In the genomic region with DNA sequence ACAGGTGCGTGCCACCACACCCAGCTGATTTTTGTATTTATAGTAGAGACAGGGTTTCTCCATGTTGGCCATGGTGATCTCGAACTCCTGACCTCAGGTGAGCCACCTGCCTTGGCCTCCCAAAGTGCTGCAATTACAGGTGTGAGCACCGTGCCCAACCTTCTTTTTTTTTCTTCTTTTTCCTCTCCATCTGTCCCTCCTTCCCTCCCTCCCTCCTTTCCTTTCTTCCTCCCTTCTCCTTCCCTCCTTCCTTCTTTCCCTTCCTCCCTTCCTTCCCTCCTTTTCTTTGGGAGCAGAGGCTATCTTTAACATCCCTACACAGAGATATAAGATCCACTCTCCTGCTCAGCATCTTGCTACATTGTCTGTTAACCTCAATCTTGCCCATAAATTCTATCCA, we compare ENCODE assay signal across 24 cellular contexts. TPM values are rescaled to one million over a fixed set of nuclear protein-coding genes. Genes with fewer than 3 reads are reported as not detected.
A peak's percentile ranks its signal among the peaks of the same experiment; 100 is the strongest.
DNase-seq lines count a peak whose midpoint lies in the region; ATAC-seq and TF ChIP-seq lines count a peak whose summit lies in the region.
"Had no signal": no experiment of that assay in that cellular context is flagged by ENCODE, and none has a peak within 500 bp of the region (broad histone marks: within the 10 kb centered on the region; RNA-seq: fewer than 3 reads in every experiment).

No MANE protein-coding gene starts in this region.

- TF ChIP-seq POLR2A in IMR-90 (IDR thresholded peaks at IDR 0.05; ENCODE audit: low read depth, low read length), result no peak

- ATAC-seq in IMR-90 (ENCODE audit: low read depth), result no peak
- ATAC-seq in activated naive CD4-positive, alpha-beta T cell treated with anti-CD3 and anti-CD28 coated beads, Interleukin-2, amount 50 U/mL, for 72 hours, result no peak
- ATAC-seq in HG03095 (IDR thresholded peaks at IDR 0.05; ENCODE audit: unreplicated experiment), result no peak
- ATAC-seq: GM12878 had no signal

- no peak overlapping the region for H3K14ac ChIP-seq in IMR-90 (replicated peaks; ENCODE audit: low read depth, low read length)

- CTCF ChIA-PET in IMR-90 (lab: Yijun Ruan, JAX), result no interaction called here

- H4K5ac ChIP-seq in IMR-90 (ENCODE audit: low read depth, low read length), result no peak overlapping the region

- peaks cover 2% of the 10 kb centered on the region for H3K27me3 Mint-ChIP-seq in neural crest cell (ENCODE audit: low read depth)

- dilution Hi-C loops in IMR-90 (cut with HindIII; ENCODE audit: low sequenced_read_pairs, unreplicated experiment), result no loop called here

- H3K9ac ChIP-seq in BLaER1, result no peak overlapping the region
- H3K9ac ChIP-seq in BLaER1 treated with 17β-estradiol and CSF1 and Interleukin-3, amounts not matched to agents 10 nM and 100 nM, result no peak overlapping the region
- no peak overlapping the region for H3K9ac ChIP-seq in IMR-90 (ENCODE audit: low read depth, low read length)

- POLR2A ChIA-PET in IMR-90 (lab: Charles Lee; ENCODE audit: unreplicated experiment), result no interaction called here

- H3K4ac ChIP-seq in IMR-90 (ENCODE audit: low read depth, low read length), result no peak overlapping the region

- TF ChIP-seq RAD21 in IMR-90 (IDR thresholded peaks at IDR 0.05; ENCODE audit: low read length), result no peak

- H2AK5ac ChIP-seq in IMR-90 (ENCODE audit: low read depth, low read length), result no peak overlapping the region

- H3K27ac Mint-ChIP-seq in neural crest cell (ENCODE audit: unreplicated experiment), result peak overlapping the region; percentile 83
- H3K27ac Mint-ChIP-seq in activated naive CD4-positive, alpha-beta T cell treated with anti-CD3 and anti-CD28 coated beads, Interleukin-2, amount 50 U/mL, for 72 hours, result no peak overlapping the region
- H3K27ac Mint-ChIP-seq: CD4-positive, alpha-beta memory T cell; CD4-positive, CD25-positive, alpha-beta regulatory T cell; CD8-positive, alpha-beta memory T cell had no signal

- H2AK9ac ChIP-seq in IMR-90 (replicated peaks; ENCODE audit: low read depth, low read length, poor library complexity), result peak overlapping the region; percentile 43

- no peak overlapping the region for H2BK20ac ChIP-seq in IMR-90 (ENCODE audit: low read depth, low read length)

- H2BK5ac ChIP-seq in IMR-90 (ENCODE audit: low read depth, low read length, poor library complexity, severe bottlenecking), result no peak overlapping the region

- no peak overlapping the region for H3K4me3 Mint-ChIP-seq in neural crest cell
- H3K4me3 Mint-ChIP-seq: CD14-positive monocyte; CD4-positive, alpha-beta memory T cell; CD4-positive, CD25-positive, alpha-beta regulatory T cell; CD8-positive, alpha-beta memory T cell had no signal

- H3K27ac ChIP-seq in BLaER1 (no peak overlapping the region), IMR-90 (ENCODE audit: insufficient read depth, low read length) (no peak overlapping the region)
- no peak overlapping the region for H3K27ac ChIP-seq in BLaER1 treated with 17β-estradiol and CSF1 and Interleukin-3, amounts not matched to agents 10 nM and 100 nM

- H4K8ac ChIP-seq in IMR-90 (ENCODE audit: low read depth in 2 of 2, low read length in 2 of 2), result no peak overlapping the region

- H3K9me3 ChIP-seq in BLaER1, result no peaks in the 10 kb centered on the region
- peaks cover 0 to 5% (median 0%) of the 10 kb centered on the region in 11 experiments; a peak in 2 of 22 replicates for H3K9me3 ChIP-seq in BLaER1 treated with 17β-estradiol and CSF1 and Interleukin-3, amounts not matched to agents 10 nM and 100 nM (replicated peaks in 1 of 11)
- no peaks in the 10 kb centered on the region for H3K9me3 ChIP-seq in IMR-90 (ENCODE audit: control insufficient read depth, insufficient read depth, low read length)
- H3K9me3 ChIP-seq: BE2C had no signal

- no TSS peak for BruUV-seq in IMR-90 (replicated peaks; lab: Mats Ljungman, UMichigan)

- no peak for DNase-seq in IMR-90
- no peak for DNase-seq in neural crest cell (ENCODE audit: low read depth, low spot score)
- no peak for DNase-seq in activated naive CD4-positive, alpha-beta T cell treated with anti-CD3 and anti-CD28 coated beads, Interleukin-2, amount 50 U/mL, for 72 hours (ENCODE audit: low spot score in 2 of 2)
- no peak for DNase-seq in stimulated activated CD4-positive, alpha-beta T cell treated with anti-CD3 and anti-CD28 coated beads, Interleukin-2, amount 100 ng/mL, for 24 hours
- DNase-seq: 8988T; ACHN; BE2C; C1 segment of cervical spinal cord; CD4-positive, alpha-beta memory T cell; CD4-positive, CD25-positive, alpha-beta regulatory T cell; CD8-positive, alpha-beta memory T cell; COR-L47; DMS 273 treated with DMSO at 0.1 percent for 48 hours; DMS153; DMS53; DMS79; DND-41; EL; GDM1 had no signal

- H2BK120ac ChIP-seq in IMR-90 (ENCODE audit: low read depth, low read length), result no peak overlapping the region

- no peak overlapping the region for H3K56ac ChIP-seq in IMR-90 (ENCODE audit: extremely low read depth, insufficient read depth, low read length)

- H3K4me1 ChIP-seq in BLaER1, result peaks cover 35% of the 10 kb centered on the region
- H3K4me1 ChIP-seq in BLaER1 treated with 17β-estradiol and CSF1 and Interleukin-3, amounts not matched to agents 10 nM and 100 nM, result peaks cover 0 to 32% (median 18%) of the 10 kb centered on the region in 10 experiments; a peak in 11 of 20 replicates
- peaks cover 2% of the 10 kb centered on the region; the same call in 1 of the 2 replicates for H3K4me1 ChIP-seq in IMR-90 (ENCODE audit: control insufficient read depth, insufficient read depth, low read length)
- H3K4me1 ChIP-seq: BE2C had no signal

- no peaks in the 10 kb centered on the region for H3K27me3 ChIP-seq in BLaER1
- no peaks in the 10 kb centered on the region for H3K27me3 ChIP-seq in BLaER1 treated with 17β-estradiol and CSF1 and Interleukin-3, amounts not matched to agents 10 nM and 100 nM
- H3K27me3 ChIP-seq in IMR-90 (ENCODE audit: control insufficient read depth, insufficient read depth, low read length), result peaks cover 12% of the 10 kb centered on the region
- H3K27me3 ChIP-seq: BE2C had no signal

- H3K23ac ChIP-seq in IMR-90 (ENCODE audit: low read depth, low read length), result no peak overlapping the region

- H3K4me2 ChIP-seq in BLaER1 (peak overlapping the region; percentile 51), IMR-90 (ENCODE audit: low read depth, low read length) (no peak overlapping the region)
- peak overlapping the region in 8 of 11 experiments; percentile 35 to 62 (median 52); a peak in 10 of 22 replicates for H3K4me2 ChIP-seq in BLaER1 treated with 17β-estradiol and CSF1 and Interleukin-3, amounts not matched to agents 10 nM and 100 nM

- H3K4me3 ChIP-seq in BLaER1 (no peak overlapping the region), IMR-90 (ENCODE audit: insufficient read depth, low read depth, low read length) (no peak overlapping the region)
- no peak overlapping the region for H3K4me3 ChIP-seq in BLaER1 treated with 17β-estradiol and CSF1 and Interleukin-3, amounts not matched to agents 10 nM and 100 nM
- H3K4me3 ChIP-seq: GM12878 had no signal

- H3K18ac ChIP-seq in IMR-90 (ENCODE audit: low read depth, low read length), result no peak overlapping the region

- H3K4me1 Mint-ChIP-seq in neural crest cell, result peaks cover 40% of the 10 kb centered on the region
- H3K4me1 Mint-ChIP-seq: CD14-positive monocyte; CD4-positive, alpha-beta memory T cell; CD4-positive, CD25-positive, alpha-beta regulatory T cell; CD8-positive, alpha-beta memory T cell had no signal

- no peaks in the 10 kb centered on the region for H3K36me3 Mint-ChIP-seq in neural crest cell (ENCODE audit: low read depth)
- H3K36me3 Mint-ChIP-seq in activated naive CD4-positive, alpha-beta T cell treated with anti-CD3 and anti-CD28 coated beads, Interleukin-2, amount 50 U/mL, for 72 hours, result no peaks in the 10 kb centered on the region
- H3K36me3 Mint-ChIP-seq: CD14-positive monocyte; CD4-positive, alpha-beta memory T cell; CD4-positive, CD25-positive, alpha-beta regulatory T cell; CD8-positive, alpha-beta memory T cell had no signal

- no peak overlapping the region for H4K91ac ChIP-seq in IMR-90 (ENCODE audit: insufficient read depth, low read depth, low read length)

- no peaks in the 10 kb centered on the region for H3K9me3 Mint-ChIP-seq in neural crest cell
- no peaks in the 10 kb centered on the region for H3K9me3 Mint-ChIP-seq in activated naive CD4-positive, alpha-beta T cell treated with anti-CD3 and anti-CD28 coated beads, Interleukin-2, amount 50 U/mL, for 72 hours
- H3K9me3 Mint-ChIP-seq: CD4-positive, alpha-beta memory T cell; CD8-positive, alpha-beta memory T cell had no signal

- no peaks in the 10 kb centered on the region for H3K79me1 ChIP-seq in IMR-90 (ENCODE audit: low read depth in 1 of 2, low read length in 2 of 2)

- no peak overlapping the region for H2BK15ac ChIP-seq in IMR-90 (ENCODE audit: low read depth, low read length)

- in situ Hi-C loops in IMR-90 (cut with MboI; ENCODE audit: low sequenced_read_pairs), result no loop called here

- H3K36me3 ChIP-seq in BLaER1 (no peaks in the 10 kb centered on the region), IMR-90 (ENCODE audit: control insufficient read depth, insufficient read depth, low read length) (no peaks in the 10 kb centered on the region)
- H3K36me3 ChIP-seq in BLaER1 treated with 17β-estradiol and CSF1 and Interleukin-3, amounts not matched to agents 10 nM and 100 nM, result no peaks in the 10 kb centered on the region
- H3K36me3 ChIP-seq: BE2C had no signal

- intact Hi-C loops in IMR-90 (cut with micrococcal nuclease), result no loop called here

- 27% methylated on average over 2 of the region's 3 CpGs; no CpG with 5 or more reads in 1 of the 2 experiments for WGBS in IMR-90 (ENCODE audit: extremely low coverage in 2 of 2, insufficient read length in 1 of 2), 2 experiments

- H4K20me1 ChIP-seq in BLaER1 (no peaks in the 10 kb centered on the region), IMR-90 (ENCODE audit: insufficient read depth, low read length) (no peaks in the 10 kb centered on the region)
- H4K20me1 ChIP-seq in BLaER1 treated with 17β-estradiol and CSF1 and Interleukin-3, amounts not matched to agents 10 nM and 100 nM, result no peaks in the 10 kb centered on the region

- no peak overlapping the region for H2AFZ ChIP-seq in IMR-90 (replicated peaks; ENCODE audit: low read length, poor library complexity)

- TF ChIP-seq CTCF in IMR-90 (conservative IDR thresholded peaks at IDR 0.05; ENCODE audit: low read depth, low read length) (no peak), neural crest cell (conservative IDR thresholded peaks at IDR 0.05) (no peak)

- H3K9me1 ChIP-seq in IMR-90 (ENCODE audit: insufficient read depth, low read length), result peaks cover 2% of the 10 kb centered on the region; the same call in 1 of the 2 replicates

TF ChIP-seq in IMR-90, 13 proteins besides CTCF, POLR2A, EP300 and RAD21 (continues in another document):
- TF ChIP-seq MAZ (IDR thresholded peaks at IDR 0.05; ENCODE audit: borderline replicate concordance, low read depth, low read length) (no peak), NFE2L2 (IDR thresholded peaks at IDR 0.05; ENCODE audit: low read depth, low read length) (no peak), RCOR1 (IDR thresholded peaks at IDR 0.05; ENCODE audit: insufficient replicate concordance, low read length) (no peak)

RNA-seq across cellular contexts. Expression of gene FAM89A, which starts 24.4 kb away (rescaled TPM):
- 6.8 and 7.5 TPM in 2 replicates for total RNA-seq in IMR-90 (2012; rRNA removed)
- 8.1 and 8.5 TPM in 2 replicates for polyA plus RNA-seq in IMR-90 (2012; rRNA removed)
- polyA plus RNA-seq in IMR-90 (2012; cell fraction: cytosol; rRNA removed), result 2.4 and 7.1 TPM in 2 replicates
- 2.6 and 3.9 TPM in 2 replicates for polyA plus RNA-seq in IMR-90 (2012; cell fraction: nucleus; rRNA removed; ENCODE audit: low replicate concordance)
- total RNA-seq in neural crest cell, result 15.1 and 16.0 TPM in 2 replicates
- total RNA-seq in activated naive CD4-positive, alpha-beta T cell treated with anti-CD3 and anti-CD28 coated beads, Interleukin-2, amount 50 U/mL, for 72 hours, result 10 to 100 TPM in 1 of 2 donors, 1 to 10 TPM in 1; 8.5 to 17.4 TPM
